In the genomic region with DNA sequence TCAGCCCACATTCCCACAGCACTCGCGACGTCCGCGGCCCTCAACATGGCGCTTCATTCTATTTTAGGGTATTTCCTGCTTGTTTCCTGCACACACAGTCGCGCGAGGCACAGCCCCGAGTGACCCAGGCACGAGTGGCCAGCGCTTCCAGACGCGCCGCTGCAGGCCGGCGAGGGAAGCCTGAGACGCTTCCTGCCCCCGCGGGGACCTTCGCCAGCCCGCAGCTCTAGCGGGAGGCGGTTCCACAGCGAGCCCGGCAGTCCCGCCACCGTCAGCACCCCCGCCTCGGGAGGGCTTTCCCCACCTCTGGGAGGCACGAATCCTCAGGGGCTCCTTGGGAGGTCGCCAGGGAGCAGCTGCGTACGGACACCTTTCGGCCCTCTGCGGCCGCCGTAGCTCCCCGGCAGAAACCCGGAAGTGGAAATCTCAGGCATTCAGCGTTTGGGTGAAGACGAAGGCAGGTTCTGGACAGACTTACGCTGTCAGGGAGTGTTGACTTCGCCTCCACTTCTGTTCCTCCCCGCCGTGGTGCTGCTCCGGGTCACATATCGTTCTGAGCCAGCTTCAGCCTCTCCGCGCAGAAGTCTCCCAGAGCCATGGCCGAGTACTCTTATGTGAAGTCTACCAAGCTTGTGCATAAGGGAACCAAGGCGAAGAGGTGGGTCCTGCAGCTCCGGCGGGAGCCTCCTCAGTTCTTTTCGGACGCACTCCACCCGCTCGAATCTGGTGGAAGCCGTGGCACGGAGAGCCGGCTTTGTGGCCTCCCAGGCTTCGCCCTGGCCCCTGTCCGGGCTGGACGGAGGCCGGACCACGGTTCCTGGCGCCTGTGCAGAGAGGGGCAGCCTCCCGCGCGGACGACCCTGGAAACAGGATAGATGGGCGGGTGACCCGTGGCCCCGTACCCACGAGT, we compare ENCODE assay signal across 15 cellular contexts.
DNase-seq lines count a peak whose midpoint lies in the region; ATAC-seq and TF ChIP-seq lines count a peak whose summit lies in the region.
"Had no signal": no experiment of that assay in that cellular context is flagged by ENCODE, and none has a peak within 500 bp of the region (broad histone marks: within the 10 kb centered on the region; RNA-seq: fewer than 3 reads in every experiment).

No MANE protein-coding gene starts in this region.

- H2BK15ac ChIP-seq in IMR-90 (ENCODE audit: low read depth, low read length) (no peak overlapping the region), neuronal stem cell (ENCODE audit: low read length) (no peak overlapping the region)

- H3K36me3 ChIP-seq in IMR-90 (ENCODE audit: control insufficient read depth, insufficient read depth, low read length), result no peaks in the 10 kb centered on the region
- H3K36me3 ChIP-seq in neuronal stem cell (replicated peaks in 1 of 2; ENCODE audit: control insufficient read depth in 2 of 2, insufficient read depth in 2 of 2, low read length in 2 of 2), result no peaks in the 10 kb centered on the region
- H3K36me3 ChIP-seq: BLaER1 had no signal

- H4K5ac ChIP-seq in IMR-90 (ENCODE audit: low read depth, low read length), result no peak overlapping the region

- H3K27ac ChIP-seq in C4-2B, result peak overlapping the region; percentile 72
- no peak overlapping the region for H3K27ac ChIP-seq in IMR-90 (ENCODE audit: insufficient read depth, low read length)
- H3K27ac ChIP-seq in neuronal stem cell (replicated peaks; ENCODE audit: low read length), result no peak overlapping the region
- H3K27ac ChIP-seq: BLaER1, epithelial cell of prostate had no signal

- intact Hi-C loops in IMR-90 (cut with micrococcal nuclease), result no loop called here

- peaks cover 21% of the 10 kb centered on the region for H3K9me3 ChIP-seq in IMR-90 (ENCODE audit: control insufficient read depth, insufficient read depth, low read length)
- peaks cover 0 to 8% of the 10 kb centered on the region in 2 donors for H3K9me3 ChIP-seq in neuronal stem cell (replicated peaks in 1 of 2; ENCODE audit: control insufficient read depth in 2 of 2, insufficient read depth in 1 of 2, low read depth in 1 of 2, low read length in 2 of 2)

- H4K91ac ChIP-seq in IMR-90 (ENCODE audit: insufficient read depth, low read depth, low read length), result no peak overlapping the region
- no peak overlapping the region for H4K91ac ChIP-seq in neuronal stem cell (ENCODE audit: low read depth, low read length, poor library complexity)

- H3K14ac ChIP-seq in IMR-90 (replicated peaks; ENCODE audit: low read depth, low read length), result no peak overlapping the region
- H3K14ac ChIP-seq in neuronal stem cell (ENCODE audit: low read length), result peak overlapping the region; percentile 8

- no peak overlapping the region for H3K18ac ChIP-seq in IMR-90 (ENCODE audit: low read depth, low read length)
- no peak overlapping the region for H3K18ac ChIP-seq in neuronal stem cell (ENCODE audit: low read length)

- no peak overlapping the region for H3K9ac ChIP-seq in IMR-90 (ENCODE audit: low read depth, low read length)
- no peak overlapping the region for H3K9ac ChIP-seq in neuronal stem cell (ENCODE audit: low read depth, low read length, poor library complexity)
- H3K9ac ChIP-seq: BLaER1 had no signal

- H3K4ac ChIP-seq in IMR-90 (ENCODE audit: low read depth, low read length), result no peak overlapping the region
- H3K4ac ChIP-seq in neuronal stem cell (ENCODE audit: low read length), result no peak overlapping the region

- no peaks in the 10 kb centered on the region for H3K79me1 ChIP-seq in IMR-90 (ENCODE audit: low read depth in 1 of 2, low read length in 2 of 2)
- H3K79me1 ChIP-seq in neuronal stem cell (ENCODE audit: low read depth, low read length), result no peaks in the 10 kb centered on the region

- H2BK5ac ChIP-seq in IMR-90 (ENCODE audit: low read depth, low read length, poor library complexity, severe bottlenecking) (no peak overlapping the region), neuronal stem cell (ENCODE audit: low read length) (no peak overlapping the region)

- WGBS in IMR-90 (ENCODE audit: extremely low coverage in 2 of 2, insufficient read length in 1 of 2), 2 experiments, result 56% methylated on average over 58 of the region's 75 CpGs; no CpG with 5 or more reads in 1 of the 2 experiments
- no CpG with 5 or more reads among the region's 75 CpGs for WGBS in neuronal stem cell (ENCODE audit: extremely low coverage in 2 of 2, insufficient read length in 2 of 2, insufficient replicate concordance in 1 of 2), 2 donors

- 0 out of 2 replicates have a peak overlapping the region, but pooled peaks have one; percentile 24 for H3K4me3 ChIP-seq in IMR-90 (ENCODE audit: insufficient read depth, low read depth, low read length)
- H3K4me3 ChIP-seq in epithelial cell of proximal tubule (ENCODE audit: low read depth, low read length), result peak overlapping the region; percentile 8
- H3K4me3 ChIP-seq in neuronal stem cell (ENCODE audit: low read length in 2 of 2), result peak overlapping the region in 1 of 2 donors; percentile 65
- H3K4me3 ChIP-seq: BLaER1 had no signal

- no peak overlapping the region for H4K8ac ChIP-seq in IMR-90 (ENCODE audit: low read depth in 2 of 2, low read length in 2 of 2)
- no peak overlapping the region for H4K8ac ChIP-seq in neuronal stem cell (ENCODE audit: low read depth, low read length)

- CTCF ChIA-PET in IMR-90 (lab: Yijun Ruan, JAX), result no interaction called here

- no peak overlapping the region for H3K23ac ChIP-seq in IMR-90 (ENCODE audit: low read depth, low read length)
- peak overlapping the region; percentile 80 for H3K23ac ChIP-seq in neuronal stem cell (ENCODE audit: low read depth, low read length, poor library complexity)

- H2AK5ac ChIP-seq in IMR-90 (ENCODE audit: low read depth, low read length) (no peak overlapping the region), neuronal stem cell (ENCODE audit: low read depth, low read length) (no peak overlapping the region)

- in situ Hi-C loops in IMR-90 (cut with MboI; ENCODE audit: low sequenced_read_pairs), result no loop called here

- no TSS peak for BruUV-seq in IMR-90 (replicated peaks; lab: Mats Ljungman, UMichigan)

- no peak for DNase-seq in IMR-90
- DNase-seq in epithelial cell of proximal tubule (ENCODE audit: low read depth), result no peak
- DNase-seq in neuronal stem cell (ENCODE audit: low spot score), result no peak
- no peak for DNase-seq in COR-L47 (lab: John Stamatoyannopoulos, UW)
- DNase-seq in NCI-H774 (lab: John Stamatoyannopoulos, UW), result no peak
- no peak for DNase-seq in dedifferentiated amniotic fluid mesenchymal stem cell (ENCODE audit: extremely low spot score)
- DNase-seq: caudate nucleus; Karpas-422; NCI-H2081 treated with DMSO at 0.1 percent for 48 hours; stimulated activated CD4-positive, alpha-beta T cell treated with anti-CD3 and anti-CD28 coated beads, Interleukin-2, amount 100 ng/mL, for 48 hours; stimulated activated naive B cell treated with anti-CD40 and anti-IgM and Interleukin-4, amounts not matched to agents 10 μg/mL and 1 μg/mL and 100 μg/mL, for 72 hours had no signal

- no peak overlapping the region for H2AFZ ChIP-seq in IMR-90 (replicated peaks; ENCODE audit: low read length, poor library complexity)
- H2AFZ ChIP-seq in neuronal stem cell (ENCODE audit: low read length), result no peak overlapping the region

- H2AK9ac ChIP-seq in IMR-90 (replicated peaks; ENCODE audit: low read depth, low read length, poor library complexity), result no peak overlapping the region

- H2BK12ac ChIP-seq in neuronal stem cell (ENCODE audit: low read length), result no peak overlapping the region

- POLR2A ChIA-PET in IMR-90 (lab: Charles Lee; ENCODE audit: unreplicated experiment), result no interaction called here

- no peak overlapping the region for H2BK20ac ChIP-seq in IMR-90 (ENCODE audit: low read depth, low read length)

- ATAC-seq in IMR-90 (ENCODE audit: low read depth), result no peak
- no peak for ATAC-seq in HG02885 (IDR thresholded peaks at IDR 0.05; ENCODE audit: poor library complexity, unreplicated experiment)
- ATAC-seq: stimulated activated naive B cell treated with anti-CD40 and anti-IgM and Interleukin-4, amounts not matched to agents 10 μg/mL and 1 μg/mL and 100 μg/mL, for 72 hours had no signal

- TF ChIP-seq POLR2A in IMR-90 (IDR thresholded peaks at IDR 0.05; ENCODE audit: low read depth, low read length), result no peak

- no peaks in the 10 kb centered on the region for H3K27me3 ChIP-seq in IMR-90 (ENCODE audit: control insufficient read depth, insufficient read depth, low read length)
- no peaks in the 10 kb centered on the region for H3K27me3 ChIP-seq in neuronal stem cell (ENCODE audit: control insufficient read depth in 3 of 3, insufficient read depth in 3 of 3, low read depth in 1 of 3, low read length in 3 of 3)
- H3K27me3 ChIP-seq: BLaER1 had no signal

- TF ChIP-seq CTCF in C4-2B (conservative IDR thresholded peaks at IDR 0.05), result no peak
- no peak for TF ChIP-seq CTCF in IMR-90 (conservative IDR thresholded peaks at IDR 0.05; ENCODE audit: low read depth, low read length)
- TF ChIP-seq CTCF in epithelial cell of proximal tubule (conservative IDR thresholded peaks at IDR 0.05; ENCODE audit: low read depth, low read length), result no peak

- no peaks in the 10 kb centered on the region for H3K9me1 ChIP-seq in IMR-90 (ENCODE audit: insufficient read depth, low read length)

- H4K20me1 ChIP-seq in IMR-90 (ENCODE audit: insufficient read depth, low read length), result no peaks in the 10 kb centered on the region
- H4K20me1 ChIP-seq: BLaER1 had no signal

- no peak overlapping the region for H3K56ac ChIP-seq in IMR-90 (ENCODE audit: extremely low read depth, insufficient read depth, low read length)

- no peak for TF ChIP-seq RAD21 in IMR-90 (IDR thresholded peaks at IDR 0.05; ENCODE audit: low read length)

- H2BK120ac ChIP-seq in IMR-90 (ENCODE audit: low read depth, low read length), result no peak overlapping the region
- H2BK120ac ChIP-seq in neuronal stem cell (ENCODE audit: low read depth, low read length), result no peak overlapping the region

- dilution Hi-C loops in IMR-90 (cut with HindIII; ENCODE audit: low sequenced_read_pairs, unreplicated experiment), result no loop called here

- H3K4me2 ChIP-seq in IMR-90 (ENCODE audit: low read depth, low read length), result no peak overlapping the region
- H3K4me2 ChIP-seq in neuronal stem cell (ENCODE audit: insufficient read depth, low read length, poor library complexity, severe bottlenecking), result no peak overlapping the region
- H3K4me2 ChIP-seq: BLaER1 had no signal

- H3K4me1 ChIP-seq in IMR-90 (ENCODE audit: control insufficient read depth, insufficient read depth, low read length) (no peaks in the 10 kb centered on the region), neuronal stem cell (ENCODE audit: control insufficient read depth in 2 of 2, insufficient read depth in 1 of 2, low read depth in 1 of 2, low read length in 2 of 2) (no peaks in the 10 kb centered on the region)
- H3K4me1 ChIP-seq: BLaER1 had no signal

TF ChIP-seq in IMR-90, 13 proteins besides CTCF, POLR2A, EP300 and RAD21:
- TF ChIP-seq MAFK (IDR thresholded peaks at IDR 0.05; ENCODE audit: low read depth, low read length), result no peak
- no peak for TF ChIP-seq FOS (IDR thresholded peaks at IDR 0.05; ENCODE audit: low read depth, low read length)
TF ChIP-seq in IMR-90: peak in this region for 0.
